8 cellular contexts compared by ENCODE assay signal in the genomic region with DNA sequence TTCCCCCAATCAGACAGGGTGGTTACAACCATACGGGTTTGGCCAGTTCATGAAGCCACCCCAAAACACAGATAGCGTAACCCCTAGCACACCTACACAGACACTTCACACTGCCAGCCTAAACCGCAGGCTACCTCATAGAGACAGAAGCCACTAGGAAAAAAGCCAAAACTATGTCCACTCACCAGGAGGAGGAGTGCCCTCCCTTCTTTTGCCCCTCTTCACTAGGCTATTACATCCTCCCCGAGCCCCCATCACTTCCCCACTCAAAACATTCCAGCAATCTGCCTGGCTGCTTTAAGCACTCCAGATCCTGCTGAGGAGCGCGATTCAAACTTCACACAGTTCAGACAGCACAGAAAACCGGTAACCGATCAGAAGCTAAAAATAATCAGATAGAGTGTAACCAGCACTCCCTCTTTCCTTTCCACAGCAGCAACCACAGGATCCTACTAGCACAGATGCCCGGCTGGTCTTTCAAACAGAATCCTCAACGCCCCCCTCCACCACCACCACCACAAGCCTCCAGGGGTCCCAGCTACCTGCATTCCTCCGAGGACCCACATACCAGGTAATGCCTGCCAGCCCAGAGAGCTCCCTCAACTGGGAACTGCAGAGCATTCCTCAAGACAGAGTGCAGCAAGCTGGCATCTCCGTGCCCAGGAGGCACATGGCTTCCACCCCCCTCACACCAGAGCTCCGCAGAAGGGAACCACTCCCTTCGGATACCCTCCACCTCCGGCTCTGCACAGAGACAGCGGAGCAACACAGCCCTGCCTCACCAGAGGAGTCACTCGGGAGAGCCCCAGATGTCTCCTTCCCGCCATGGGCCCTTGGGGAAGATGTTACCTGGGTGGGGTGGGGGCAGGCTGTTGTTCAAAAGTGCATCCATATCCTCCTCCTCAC.
DNase-seq lines count a peak whose midpoint lies in the region; ATAC-seq and TF ChIP-seq lines count a peak whose summit lies in the region.

No MANE protein-coding gene starts in this region.

- no peak overlapping the region for H2AFZ ChIP-seq in OCI-LY3 (ENCODE audit: low read depth, low read length)

- H3K4me1 ChIP-seq in OCI-LY3 (ENCODE audit: low read length) (peaks cover 26% of the 10 kb centered on the region), iPS DF 6.9 (ENCODE audit: control insufficient read depth, insufficient read depth, low read length) (no peaks in the 10 kb centered on the region; the same call in none of the 2 replicates)

- WGBS in iPS DF 6.9 (ENCODE audit: insufficient coverage, insufficient read length): no CpG with 5 or more reads among the region's 18 CpGs

- peak; percentile 8; the same call in 1 of the 2 replicates for TF ChIP-seq CTCF in OCI-LY3 (IDR thresholded peaks at IDR 0.05; ENCODE audit: low read depth, low read length)

- peak; percentile 43 for DNase-seq in GM03348 (ENCODE audit: low spot score)
- DNase-seq in iPS DF 6.9 (ENCODE audit: low read depth, low spot score): no peak
- DNase-seq in skeletal muscle cell (ENCODE audit: low read depth): no peak
- no peak for DNase-seq in NCI-H510A treated with DMSO at 0.1 percent for 48 hours (lab: John Stamatoyannopoulos, UW)
- no peak for DNase-seq in NCI-H82 (lab: John Stamatoyannopoulos, UW)

- no peaks in the 10 kb centered on the region for H3K27me3 ChIP-seq in OCI-LY3 (ENCODE audit: low read depth, low read length)
- H3K27me3 ChIP-seq in iPS DF 6.9 (ENCODE audit: control insufficient read depth, insufficient read depth, low read length): no peaks in the 10 kb centered on the region

- H3K9me3 ChIP-seq in OCI-LY3 (ENCODE audit: insufficient read depth, low read length) (no peaks in the 10 kb centered on the region), iPS DF 6.9 (ENCODE audit: control insufficient read depth, insufficient read depth, low read length) (no peaks in the 10 kb centered on the region)

- H4K20me1 ChIP-seq in OCI-LY3 (ENCODE audit: insufficient read depth, low read length): peaks cover 28% of the 10 kb centered on the region

- H3K27ac ChIP-seq in OCI-LY3 (ENCODE audit: low read length) (peak overlapping the region; percentile 55), angular gyrus (ENCODE audit: low read depth, low read length) (peak overlapping the region; percentile 97), iPS DF 6.9 (ENCODE audit: low read length) (no peak overlapping the region)

- H3K9ac ChIP-seq in OCI-LY3 (ENCODE audit: low read length): peak overlapping the region; percentile 92

- H3K4me3 ChIP-seq in OCI-LY3 (ENCODE audit: low read length): peak overlapping the region; percentile 95
- peak overlapping the region; percentile 80 for H3K4me3 ChIP-seq in iPS DF 6.9 (ENCODE audit: low read length)
- H3K4me3 ChIP-seq in skeletal muscle cell (ENCODE audit: low read depth, low read length): peak overlapping the region; percentile 83

- ATAC-seq in HG02970 (IDR thresholded peaks at IDR 0.05; ENCODE audit: low FRiP score, unreplicated experiment): no peak

- peak overlapping the region; percentile 98 for H3K4me2 ChIP-seq in OCI-LY3 (ENCODE audit: low read length)

- peaks cover 46% of the 10 kb centered on the region for H3K79me2 ChIP-seq in OCI-LY3 (ENCODE audit: low read length)

- H3K36me3 ChIP-seq in OCI-LY3 (replicated peaks; ENCODE audit: low read depth, low read length) (peaks cover 50% of the 10 kb centered on the region), iPS DF 6.9 (ENCODE audit: control insufficient read depth, insufficient read depth, low read length) (peaks cover 18% of the 10 kb centered on the region)
